ENCODE assay signal across 24 cellular contexts in the genomic region with DNA sequence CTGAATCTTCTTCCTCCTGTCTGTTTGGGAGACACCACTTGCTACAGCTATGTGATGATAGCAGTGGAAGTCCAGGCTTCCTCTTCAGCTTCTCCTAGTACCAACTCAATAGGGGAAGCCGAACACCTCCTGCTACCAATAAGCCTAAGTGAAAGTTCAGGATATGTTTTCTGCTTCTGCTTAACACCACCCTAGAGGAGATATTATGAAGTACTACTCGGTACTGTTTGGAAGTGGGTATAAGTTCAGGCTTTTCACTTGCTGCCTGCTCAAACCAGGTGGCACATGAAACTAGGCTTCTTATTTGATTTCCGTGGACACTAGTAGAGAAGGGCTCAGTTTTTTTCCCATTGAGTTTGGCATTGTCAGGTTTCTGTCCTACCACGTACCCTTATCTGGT.
"Had no signal": no experiment of that assay in that cellular context is flagged by ENCODE, and none has a peak within 500 bp of the region (broad histone marks: within the 10 kb centered on the region; RNA-seq: fewer than 3 reads in every experiment).

No MANE protein-coding gene starts in this region.

- H3K36me3 ChIP-seq: gastroesophageal sphincter, right atrium auricular region, suprapubic skin, tibial artery had no signal

- ATAC-seq: activated naive CD4-positive, alpha-beta T cell treated with anti-CD3 and anti-CD28 coated beads, Interleukin-2, amount 50 U/mL, for 72 hours; activated T-cell treated with anti-CD3 and anti-CD28 coated beads, Interleukin-2, amount 50 U/mL, for 4 hours; activated T-helper 17 cell treated with anti-CD3 and anti-CD28 coated beads, Interleukin-2, amount 50 U/mL, for 72 hours; effector memory CD8-positive, alpha-beta T cell; gastroesophageal sphincter; left cardiac atrium; left ventricle myocardium superior; mucosa of descending colon; natural killer cell treated with Interleukin-12 subunit alpha and Interleukin-12 subunit beta and Interleukin-15 and Interleukin-18, amount 100 ng/mL, for 72 hours; stimulated activated naive B cell treated with anti-CD40 and anti-IgM and Interleukin-4, amounts not matched to agents 10 μg/mL and 1 μg/mL and 100 μg/mL, for 72 hours had no signal

- H3K4me3 ChIP-seq: ascending aorta, gastroesophageal sphincter, hepatocyte, mucosa of descending colon, right atrium auricular region, suprapubic skin, tibial artery had no signal

- H3K27ac Mint-ChIP-seq: activated CD4-positive, alpha-beta memory T cell treated with anti-CD3 and anti-CD28 coated beads, Interleukin-2, amount 10 ng/mL, durations not matched to agents 7 days and 5 days; activated naive CD4-positive, alpha-beta T cell treated with anti-CD3 and anti-CD28 coated beads, Interleukin-2, amount 50 U/mL, for 72 hours; activated T-helper 17 cell treated with anti-CD3 and anti-CD28 coated beads, Interleukin-2, amount 50 U/mL, for 72 hours; brain had no signal

- H3K4me1 ChIP-seq: ascending aorta, gastroesophageal sphincter, suprapubic skin had no signal

- H3K9me3 Mint-ChIP-seq: activated naive CD4-positive, alpha-beta T cell treated with anti-CD3 and anti-CD28 coated beads, Interleukin-2, amount 50 U/mL, for 72 hours; activated T-cell treated with anti-CD3 and anti-CD28 coated beads, Interleukin-2, amount 50 U/mL, for 4 hours; activated T-helper 17 cell treated with anti-CD3 and anti-CD28 coated beads, Interleukin-2, amount 50 U/mL, for 72 hours; effector memory CD8-positive, alpha-beta T cell; natural killer cell treated with Interleukin-12 subunit alpha and Interleukin-12 subunit beta and Interleukin-15 and Interleukin-18, amount 100 ng/mL, for 72 hours; stimulated activated naive B cell treated with anti-CD40 and anti-IgM and Interleukin-4, amounts not matched to agents 10 μg/mL and 1 μg/mL and 100 μg/mL, for 72 hours had no signal

- H3K36me3 Mint-ChIP-seq: natural killer cell treated with Interleukin-12 subunit alpha and Interleukin-12 subunit beta and Interleukin-15 and Interleukin-18, amount 100 ng/mL, for 72 hours had no signal

- H3K4me3 Mint-ChIP-seq: activated CD4-positive, alpha-beta memory T cell treated with anti-CD3 and anti-CD28 coated beads, Interleukin-2, amount 10 ng/mL, durations not matched to agents 7 days and 5 days; activated CD4-positive, alpha-beta T cell treated with anti-CD3 and anti-CD28 coated beads, Interleukin-2, amount 10 ng/mL, durations not matched to agents 7 days and 5 days; activated T-cell treated with anti-CD3 and anti-CD28 coated beads, Interleukin-2, amount 50 U/mL, for 4 hours; activated T-helper 17 cell treated with anti-CD3 and anti-CD28 coated beads, Interleukin-2, amount 50 U/mL, for 72 hours; brain; natural killer cell treated with Interleukin-12 subunit alpha and Interleukin-12 subunit beta and Interleukin-15 and Interleukin-18, amount 100 ng/mL, for 72 hours; stimulated activated naive B cell treated with anti-CD40 and anti-IgM and Interleukin-4, amounts not matched to agents 10 μg/mL and 1 μg/mL and 100 μg/mL, for 72 hours had no signal

- H3K27me3 Mint-ChIP-seq: activated CD4-positive, alpha-beta memory T cell treated with anti-CD3 and anti-CD28 coated beads, Interleukin-2, amount 10 ng/mL, durations not matched to agents 7 days and 5 days; activated CD4-positive, alpha-beta T cell treated with anti-CD3 and anti-CD28 coated beads, Interleukin-2, amount 10 ng/mL, durations not matched to agents 7 days and 5 days; activated T-helper 17 cell treated with anti-CD3 and anti-CD28 coated beads, Interleukin-2, amount 50 U/mL, for 72 hours; brain; effector memory CD8-positive, alpha-beta T cell; natural killer cell treated with Interleukin-12 subunit alpha and Interleukin-12 subunit beta and Interleukin-15 and Interleukin-18, amount 100 ng/mL, for 72 hours; stimulated activated naive B cell treated with anti-CD40 and anti-IgM and Interleukin-4, amounts not matched to agents 10 μg/mL and 1 μg/mL and 100 μg/mL, for 72 hours had no signal

- H3K27me3 ChIP-seq: ascending aorta, gastroesophageal sphincter, hepatocyte, right atrium auricular region, suprapubic skin, tibial artery had no signal

- DNase-seq: activated CD4-positive, alpha-beta memory T cell treated with anti-CD3 and anti-CD28 coated beads, Interleukin-2, amount 10 ng/mL, durations not matched to agents 7 days and 5 days; activated CD4-positive, alpha-beta T cell treated with anti-CD3 and anti-CD28 coated beads for 1 hour; activated CD4-positive, alpha-beta T cell treated with anti-CD3 and anti-CD28 coated beads, Interleukin-2, amount 10 ng/mL, durations not matched to agents 7 days and 5 days; activated gamma-delta T cell treated with Interleukin-2 at 50 U/mL for 16 hours; activated T-cell treated with anti-CD3 and anti-CD28 coated beads, Interleukin-2, amount 50 U/mL, for 4 hours; cortex of kidney; effector memory CD8-positive, alpha-beta T cell; left cardiac atrium; left ventricle myocardium superior; mucosa of descending colon; stimulated activated CD4-positive, alpha-beta T cell treated with anti-CD3 and anti-CD28 coated beads, Interleukin-15, amount 100 ng/mL, for 24 hours; stimulated activated CD4-positive, alpha-beta T cell treated with anti-CD3 and anti-CD28 coated beads, Interleukin-2, amount 100 ng/mL, for 24 hours; stimulated activated naive B cell treated with anti-CD40 and anti-IgM and Interleukin-4, amounts not matched to agents 10 μg/mL and 1 μg/mL and 100 μg/mL, for 72 hours; T-helper 9 cell; tibial artery had no signal

- H3K9me3 ChIP-seq: ascending aorta, gastroesophageal sphincter, mucosa of descending colon, right atrium auricular region, suprapubic skin, tibial artery had no signal
